ENCODE assay signal across 36 cellular contexts in genomic region chr15:29874977-29875376, GRCh38. TPM values are rescaled to one million over a fixed set of nuclear protein-coding genes. Genes with fewer than 3 reads are reported as not detected.
"Had no signal": no experiment of that assay in that cellular context is flagged by ENCODE, and none has a peak within 500 bp of the region (broad histone marks: within the 10 kb centered on the region; RNA-seq: fewer than 3 reads in every experiment).

No MANE protein-coding gene starts in this region.

- H3K9me3 Mint-ChIP-seq: activated CD4-positive, alpha-beta memory T cell treated with anti-CD3 and anti-CD28 coated beads, Interleukin-2, amount 10 ng/mL, durations not matched to agents 7 days and 5 days; activated CD4-positive, alpha-beta T cell treated with anti-CD3 and anti-CD28 coated beads, Interleukin-2, amount 10 ng/mL, durations not matched to agents 7 days and 5 days; activated naive CD4-positive, alpha-beta T cell treated with anti-CD3 and anti-CD28 coated beads, Interleukin-2, amount 10 ng/mL, durations not matched to agents 7 days and 5 days; activated naive CD4-positive, alpha-beta T cell treated with anti-CD3 and anti-CD28 coated beads, Interleukin-2, amount 50 U/mL, for 24 hours; activated naive CD8-positive, alpha-beta T cell treated with anti-CD3 and anti-CD28 coated beads, Interleukin-2, amount 10 ng/mL, durations not matched to agents 7 days and 5 days; activated naive CD8-positive, alpha-beta T cell treated with anti-CD3 and anti-CD28 coated beads, Interleukin-2, amount 50 U/mL, for 24 hours; activated T-cell treated with anti-CD3 and anti-CD28 coated beads, Interleukin-2, amount 50 U/mL, for 24 hours; activated T-helper 2 cell treated with anti-CD3 and anti-CD28 coated beads, Interferon-gamma antibody, Interleukin-2, Interleukin-4, amounts not matched to agents 10 μg/mL and 5 μg/mL and 100 μg/mL, durations not matched to agents 14 hours and 24 hours and 36 hours; central memory CD8-positive, alpha-beta T cell; T-helper 1 cell treated with Interleukin-12 subunit alpha and Interleukin-12 subunit beta and Interleukin-4 antibody, amounts not matched to agents 30 μg/mL and 1 μg/mL, for 36 hours; T-helper 2 cell treated with Interferon-gamma antibody and Interleukin-4, amounts not matched to agents 5 μg/mL and 100 μg/mL, for 36 hours had no signal

- H3K36me3 Mint-ChIP-seq: activated CD8-positive, alpha-beta memory T cell treated with anti-CD3 and anti-CD28 coated beads, Interleukin-2, amount 10 ng/mL, durations not matched to agents 7 days and 5 days; activated naive CD4-positive, alpha-beta T cell treated with anti-CD3 and anti-CD28 coated beads, Interleukin-2, amount 10 ng/mL, durations not matched to agents 7 days and 5 days; activated naive CD4-positive, alpha-beta T cell treated with anti-CD3 and anti-CD28 coated beads, Interleukin-2, amount 50 U/mL, for 24 hours; activated naive CD8-positive, alpha-beta T cell; activated naive CD8-positive, alpha-beta T cell treated with anti-CD3 and anti-CD28 coated beads, Interleukin-2, amount 10 ng/mL, durations not matched to agents 7 days and 5 days had no signal

- H3K4me3 Mint-ChIP-seq: activated CD4-positive, alpha-beta memory T cell treated with anti-CD3 and anti-CD28 coated beads, Interleukin-2, amount 10 ng/mL, durations not matched to agents 7 days and 5 days; activated CD4-positive, alpha-beta T cell treated with anti-CD3 and anti-CD28 coated beads for 36 hours; activated CD4-positive, alpha-beta T cell treated with anti-CD3 and anti-CD28 coated beads, Interleukin-2, amount 10 ng/mL, durations not matched to agents 7 days and 5 days; activated CD8-positive, alpha-beta memory T cell treated with anti-CD3 and anti-CD28 coated beads, Interleukin-2, amount 10 ng/mL, durations not matched to agents 7 days and 5 days; activated CD8-positive, alpha-beta T cell treated with anti-CD3 and anti-CD28 coated beads, Interleukin-2, amount 10 ng/mL, durations not matched to agents 7 days and 5 days; activated naive CD4-positive, alpha-beta T cell treated with anti-CD3 and anti-CD28 coated beads, Interleukin-2, amount 10 ng/mL, durations not matched to agents 7 days and 5 days; activated naive CD4-positive, alpha-beta T cell treated with anti-CD3 and anti-CD28 coated beads, Interleukin-2, amount 50 U/mL, for 24 hours; activated naive CD8-positive, alpha-beta T cell; activated naive CD8-positive, alpha-beta T cell treated with anti-CD3 and anti-CD28 coated beads, Interleukin-2, amount 10 ng/mL, durations not matched to agents 7 days and 5 days; activated naive CD8-positive, alpha-beta T cell treated with anti-CD3 and anti-CD28 coated beads, Interleukin-2, amount 50 U/mL, for 24 hours; activated T-cell treated with anti-CD3 and anti-CD28 coated beads, Interleukin-2, amount 50 U/mL, for 24 hours; central memory CD8-positive, alpha-beta T cell; T-helper 1 cell treated with Interleukin-12 subunit alpha and Interleukin-12 subunit beta and Interleukin-4 antibody, amounts not matched to agents 30 μg/mL and 1 μg/mL, for 36 hours; T-helper 2 cell treated with Interferon-gamma antibody and Interleukin-4, amounts not matched to agents 5 μg/mL and 100 μg/mL, for 36 hours had no signal

- H3K27ac Mint-ChIP-seq: activated CD4-positive, alpha-beta memory T cell treated with anti-CD3 and anti-CD28 coated beads, Interleukin-2, amount 10 ng/mL, durations not matched to agents 7 days and 5 days; activated CD4-positive, alpha-beta T cell treated with anti-CD3 and anti-CD28 coated beads for 36 hours; activated CD4-positive, alpha-beta T cell treated with anti-CD3 and anti-CD28 coated beads, Interleukin-2, amount 10 ng/mL, durations not matched to agents 7 days and 5 days; activated CD8-positive, alpha-beta memory T cell treated with anti-CD3 and anti-CD28 coated beads, Interleukin-2, amount 10 ng/mL, durations not matched to agents 7 days and 5 days; activated CD8-positive, alpha-beta T cell treated with anti-CD3 and anti-CD28 coated beads, Interleukin-2, amount 10 ng/mL, durations not matched to agents 7 days and 5 days; activated naive CD4-positive, alpha-beta T cell treated with anti-CD3 and anti-CD28 coated beads, Interleukin-2, amount 10 ng/mL, durations not matched to agents 7 days and 5 days; activated naive CD4-positive, alpha-beta T cell treated with anti-CD3 and anti-CD28 coated beads, Interleukin-2, amount 50 U/mL, for 24 hours; activated naive CD8-positive, alpha-beta T cell; activated naive CD8-positive, alpha-beta T cell treated with anti-CD3 and anti-CD28 coated beads, Interleukin-2, amount 10 ng/mL, durations not matched to agents 7 days and 5 days; activated naive CD8-positive, alpha-beta T cell treated with anti-CD3 and anti-CD28 coated beads, Interleukin-2, amount 50 U/mL, for 24 hours; activated T-cell treated with anti-CD3 and anti-CD28 coated beads, Interleukin-2, amount 50 U/mL, for 24 hours; activated T-helper 2 cell treated with anti-CD3 and anti-CD28 coated beads, Interferon-gamma antibody, Interleukin-2, Interleukin-4, amounts not matched to agents 10 μg/mL and 5 μg/mL and 100 μg/mL, durations not matched to agents 14 hours and 24 hours and 36 hours; T-helper 1 cell treated with Interleukin-12 subunit alpha and Interleukin-12 subunit beta and Interleukin-4 antibody, amounts not matched to agents 30 μg/mL and 1 μg/mL, for 36 hours; T-helper 2 cell treated with Interferon-gamma antibody and Interleukin-4, amounts not matched to agents 5 μg/mL and 100 μg/mL, for 36 hours had no signal

- DNase-seq: activated CD4-positive, alpha-beta memory T cell treated with anti-CD3 and anti-CD28 coated beads, Interleukin-2, amount 10 ng/mL, durations not matched to agents 7 days and 5 days; activated CD4-positive, alpha-beta T cell treated with anti-CD3 and anti-CD28 coated beads for 1 hour; activated CD4-positive, alpha-beta T cell treated with anti-CD3 and anti-CD28 coated beads for 36 hours; activated CD4-positive, alpha-beta T cell treated with anti-CD3 and anti-CD28 coated beads for 48 hours; activated CD4-positive, alpha-beta T cell treated with anti-CD3 and anti-CD28 coated beads, Interleukin-2, amount 10 ng/mL, durations not matched to agents 7 days and 5 days; activated CD4-positive, alpha-beta T cell treated with anti-CD3 and anti-CD28 coated beads, Interleukin-2, amount 50 U/mL, for 48 hours; activated CD4-positive, CD25-positive, alpha-beta regulatory T cell; activated CD8-positive, alpha-beta memory T cell treated with anti-CD3 and anti-CD28 coated beads for 24 hours; activated CD8-positive, alpha-beta memory T cell treated with anti-CD3 and anti-CD28 coated beads, Interleukin-2, amount 10 ng/mL, durations not matched to agents 7 days and 5 days; activated CD8-positive, alpha-beta memory T cell treated with anti-CD3 and anti-CD28 coated beads, Interleukin-2, amount 50 U/mL, for 48 hours; activated CD8-positive, alpha-beta T cell treated with anti-CD3 and anti-CD28 coated beads, Interleukin-2, amount 10 ng/mL, durations not matched to agents 7 days and 5 days; activated effector memory CD4-positive, alpha-beta T cell treated with Interleukin-2 at 50 U/mL for 16 hours; activated gamma-delta T cell; activated naive CD4-positive, alpha-beta T cell treated with anti-CD3 and anti-CD28 coated beads, Interleukin-2, amount 10 ng/mL, durations not matched to agents 7 days and 5 days; activated naive CD4-positive, alpha-beta T cell treated with Interleukin-2 at 50 U/mL for 16 hours; activated naive CD8-positive, alpha-beta T cell treated with anti-CD3 and anti-CD28 coated beads, Interleukin-2, amount 10 ng/mL, durations not matched to agents 7 days and 5 days; activated naive CD8-positive, alpha-beta T cell treated with anti-CD3 and anti-CD28 coated beads, Interleukin-2, amount 50 U/mL, for 24 hours; activated T-cell treated with anti-CD3 and anti-CD28 coated beads, Interleukin-2, amount 50 U/mL, for 24 hours; activated T-cell treated with anti-CD3 and anti-CD28 coated beads, Interleukin-2, amount 50 U/mL, for 48 hours; amygdala; anterior cingulate cortex; body of pancreas; brain microvascular endothelial cell; cerebellar nuclear complex; T-helper 1 cell; T-helper 2 cell; T-helper 9 cell had no signal

- ATAC-seq: activated CD4-positive, alpha-beta T cell treated with anti-CD3 and anti-CD28 coated beads for 36 hours; activated CD4-positive, CD25-positive, alpha-beta regulatory T cell treated with anti-CD3 and anti-CD28 coated beads, Interleukin-2, amount 50 U/mL, for 24 hours; activated CD8-positive, alpha-beta memory T cell treated with anti-CD3 and anti-CD28 coated beads, Interleukin-2, amount 10 ng/mL, durations not matched to agents 7 days and 5 days; activated CD8-positive, alpha-beta T cell treated with anti-CD3 and anti-CD28 coated beads, Interleukin-2, amount 10 ng/mL, durations not matched to agents 7 days and 5 days; activated naive CD8-positive, alpha-beta T cell treated with anti-CD3 and anti-CD28 coated beads, Interleukin-2, amount 50 U/mL, for 24 hours; body of pancreas had no signal

- H3K27ac ChIP-seq: body of pancreas, brain microvascular endothelial cell, breast epithelium, VCaP had no signal

- H3K4me1 Mint-ChIP-seq: activated CD4-positive, alpha-beta memory T cell treated with anti-CD3 and anti-CD28 coated beads, Interleukin-2, amount 10 ng/mL, durations not matched to agents 7 days and 5 days; activated CD4-positive, alpha-beta T cell treated with anti-CD3 and anti-CD28 coated beads for 36 hours; activated CD4-positive, alpha-beta T cell treated with anti-CD3 and anti-CD28 coated beads, Interleukin-2, amount 10 ng/mL, durations not matched to agents 7 days and 5 days; activated CD8-positive, alpha-beta memory T cell treated with anti-CD3 and anti-CD28 coated beads, Interleukin-2, amount 10 ng/mL, durations not matched to agents 7 days and 5 days; activated naive CD4-positive, alpha-beta T cell treated with anti-CD3 and anti-CD28 coated beads, Interleukin-2, amount 10 ng/mL, durations not matched to agents 7 days and 5 days; activated naive CD4-positive, alpha-beta T cell treated with anti-CD3 and anti-CD28 coated beads, Interleukin-2, amount 50 U/mL, for 24 hours; activated naive CD8-positive, alpha-beta T cell treated with anti-CD3 and anti-CD28 coated beads, Interleukin-2, amount 10 ng/mL, durations not matched to agents 7 days and 5 days; activated naive CD8-positive, alpha-beta T cell treated with anti-CD3 and anti-CD28 coated beads, Interleukin-2, amount 50 U/mL, for 24 hours; central memory CD8-positive, alpha-beta T cell had no signal

RNA-seq across cellular contexts. Expression of gene TJP1, which starts 52.7 kb away (rescaled TPM):
- total RNA-seq: activated CD4-positive, alpha-beta memory T cell treated with anti-CD3 and anti-CD28 coated beads, Interleukin-2, amount 10 ng/mL, durations not matched to agents 7 days and 5 days; activated CD4-positive, alpha-beta T cell treated with anti-CD3 and anti-CD28 coated beads, Interleukin-2, amount 10 ng/mL, durations not matched to agents 7 days and 5 days; activated CD8-positive, alpha-beta memory T cell treated with anti-CD3 and anti-CD28 coated beads, Interleukin-2, amount 10 ng/mL, durations not matched to agents 7 days and 5 days; activated CD8-positive, alpha-beta T cell treated with anti-CD3 and anti-CD28 coated beads, Interleukin-2, amount 10 ng/mL, durations not matched to agents 7 days and 5 days; activated naive CD8-positive, alpha-beta T cell treated with anti-CD3 and anti-CD28 coated beads, Interleukin-2, amount 10 ng/mL, durations not matched to agents 7 days and 5 days; activated T-helper 2 cell treated with anti-CD3 and anti-CD28 coated beads, Interferon-gamma antibody, Interleukin-2, Interleukin-4, amounts not matched to agents 10 μg/mL and 5 μg/mL and 100 μg/mL, durations not matched to agents 14 hours and 24 hours and 36 hours had no signal
